1 cellular context compared by ENCODE assay signal in genomic region chr20:19691125-19691524, GRCh38.
TF ChIP-seq lines count a peak whose summit lies in the region.

No MANE protein-coding gene starts in this region.

TF ChIP-seq in GM23338, 12 proteins besides CTCF, POLR2A, EP300 and RAD21 (continued from another document):
- TF ChIP-seq REST (IDR thresholded peaks at IDR 0.05; ENCODE audit: unreplicated experiment) (no peak), JUNB (IDR thresholded peaks at IDR 0.05; ENCODE audit: unreplicated experiment) (no peak), STAT1 (IDR thresholded peaks at IDR 0.05; ENCODE audit: unreplicated experiment) (no peak), NANOG (IDR thresholded peaks at IDR 0.05; ENCODE audit: borderline replicate concordance) (no peak), POLR2AphosphoS5 (IDR thresholded peaks at IDR 0.05; ENCODE audit: low read depth) (no peak)
